8 cellular contexts compared by ENCODE assay signal in genomic region chr17:27332485-27333409, GRCh38. TPM values are rescaled to one million over a fixed set of nuclear protein-coding genes. Genes with fewer than 3 reads are reported as not detected.
DNase-seq lines count a peak whose midpoint lies in the region; ATAC-seq, FAIRE-seq and TF ChIP-seq lines count a peak whose summit lies in the region.

No MANE protein-coding gene starts in this region.

- peak overlapping the region; percentile 80 for H3K4me2 ChIP-seq in Loucy (ENCODE audit: low read depth, low read length, poor library complexity, severe bottlenecking)
- peak overlapping the region; percentile 77 for H3K4me2 ChIP-seq in neuronal stem cell (ENCODE audit: insufficient read depth, low read length, poor library complexity, severe bottlenecking)

- H3K27me3 ChIP-seq in Loucy (ENCODE audit: insufficient read depth, low read length, poor library complexity, severe bottlenecking) (no peaks in the 10 kb centered on the region), foreskin keratinocyte (no peaks in the 10 kb centered on the region), neuronal stem cell (ENCODE audit: control insufficient read depth in 3 of 3, insufficient read depth in 3 of 3, low read depth in 1 of 3, low read length in 3 of 3) (no peaks in the 10 kb centered on the region), subcutaneous abdominal adipose tissue (ENCODE audit: control insufficient read depth in 5 of 5, insufficient read depth in 4 of 5, low read length in 5 of 5) (peaks cover 0 to 2% (median 0%) of the 10 kb centered on the region in 5 donors)

- no peak overlapping the region for H4K91ac ChIP-seq in neuronal stem cell (ENCODE audit: low read depth, low read length, poor library complexity)

- DNase-seq in H54 (ENCODE audit: insufficient read length, low spot score) (peak; percentile 92), SIG-M5 (lab: John Stamatoyannopoulos, UW) (peak; percentile 78), foreskin keratinocyte (peak; percentile 86 to 92), neuronal stem cell (ENCODE audit: low spot score) (peak; percentile 91)
- peak; percentile 85 for DNase-seq in activated gamma-delta T cell treated with anti-CD3 and anti-CD28 coated beads, Interleukin-2, amount 50 U/mL, for 16 hours (ENCODE audit: low read depth)

- WGBS in neuronal stem cell (ENCODE audit: extremely low coverage in 2 of 2, insufficient read length in 2 of 2, insufficient replicate concordance in 1 of 2), 2 donors, result no CpG with 5 or more reads among the region's 52 CpGs

- peak overlapping the region; percentile 87 for H3K23ac ChIP-seq in neuronal stem cell (ENCODE audit: low read depth, low read length, poor library complexity)

- no peaks in the 10 kb centered on the region for H4K20me1 ChIP-seq in Loucy (ENCODE audit: insufficient read depth, low read length, poor library complexity, severe bottlenecking)

- H2BK5ac ChIP-seq in neuronal stem cell (ENCODE audit: low read length), result no peak overlapping the region

- H3F3A ChIP-seq in Loucy (ENCODE audit: low read depth), result no peaks in the 10 kb centered on the region

- peak; percentile 89 for ATAC-seq in foreskin keratinocyte

- H2BK120ac ChIP-seq in neuronal stem cell (ENCODE audit: low read depth, low read length), result no peak overlapping the region

- H3K79me2 ChIP-seq in Loucy (ENCODE audit: insufficient read depth, low read length), result no peaks in the 10 kb centered on the region

- H3K9me3 ChIP-seq in ES-I3 (ENCODE audit: control insufficient read depth, insufficient read depth, low read length) (no peaks in the 10 kb centered on the region), Loucy (ENCODE audit: insufficient read depth, low read depth, low read length) (no peaks in the 10 kb centered on the region), neuronal stem cell (replicated peaks in 1 of 2; ENCODE audit: control insufficient read depth in 2 of 2, insufficient read depth in 1 of 2, low read depth in 1 of 2, low read length in 2 of 2) (no peaks in the 10 kb centered on the region), subcutaneous abdominal adipose tissue (ENCODE audit: control insufficient read depth in 5 of 5, low read length in 5 of 5) (no peaks in the 10 kb centered on the region)

- no peak overlapping the region for H3K14ac ChIP-seq in neuronal stem cell (ENCODE audit: low read length)

- H3K4ac ChIP-seq in neuronal stem cell (ENCODE audit: low read length), result no peak overlapping the region

- FAIRE-seq in H54 (lab: Jason Lieb, UNC), result peak; percentile 82

- TF ChIP-seq CTCF in Loucy (conservative IDR thresholded peaks at IDR 0.05; ENCODE audit: low read length), result peak; percentile 71
- TF ChIP-seq CTCF in foreskin keratinocyte (conservative IDR thresholded peaks at IDR 0.05), result peak; percentile 97

- H2BK12ac ChIP-seq in neuronal stem cell (ENCODE audit: low read length), result no peak overlapping the region

- H3K4me1 ChIP-seq in ES-I3 (ENCODE audit: insufficient read depth, low read length) (peaks cover 10% of the 10 kb centered on the region; the same call in 1 of the 2 replicates), Loucy (ENCODE audit: insufficient read depth, low read length, poor library complexity, severe bottlenecking) (peaks cover 15% of the 10 kb centered on the region), foreskin keratinocyte (peaks cover 10% of the 10 kb centered on the region), neuronal stem cell (ENCODE audit: control insufficient read depth in 2 of 2, insufficient read depth in 1 of 2, low read depth in 1 of 2, low read length in 2 of 2) (peaks cover 5 to 14% of the 10 kb centered on the region in 2 donors), subcutaneous abdominal adipose tissue (ENCODE audit: control insufficient read depth in 5 of 5, insufficient read depth in 5 of 5, low read length in 5 of 5) (peaks cover 6 to 22% (median 21%) of the 10 kb centered on the region in 5 donors)

- H3K4me3 ChIP-seq in Loucy (ENCODE audit: low read length, poor library complexity, severe bottlenecking), result peak overlapping the region; percentile 77
- H3K4me3 ChIP-seq in neuronal stem cell (ENCODE audit: low read length in 2 of 2), result peak overlapping the region; percentile 56 to 75
- peak overlapping the region; percentile 53 to 77 (median 69) for H3K4me3 ChIP-seq in subcutaneous abdominal adipose tissue (ENCODE audit: low read depth in 1 of 5, low read length in 5 of 5)

- peak overlapping the region; percentile 95 for H3K18ac ChIP-seq in neuronal stem cell (ENCODE audit: low read length)

- peak overlapping the region; percentile 64 for H2BK15ac ChIP-seq in neuronal stem cell (ENCODE audit: low read length)

- no peaks in the 10 kb centered on the region for H3K36me3 ChIP-seq in ES-I3 (ENCODE audit: insufficient read depth, low read length)
- no peaks in the 10 kb centered on the region for H3K36me3 ChIP-seq in Loucy (ENCODE audit: insufficient read depth, low read length)
- no peaks in the 10 kb centered on the region for H3K36me3 ChIP-seq in neuronal stem cell (replicated peaks in 1 of 2; ENCODE audit: control insufficient read depth in 2 of 2, insufficient read depth in 2 of 2, low read length in 2 of 2)
- no peaks in the 10 kb centered on the region for H3K36me3 ChIP-seq in subcutaneous abdominal adipose tissue (ENCODE audit: control insufficient read depth in 5 of 5, insufficient read depth in 5 of 5, low read length in 5 of 5)

- TF ChIP-seq POLR2A in H54 (IDR thresholded peaks at IDR 0.05; ENCODE audit: low read depth, low read length), result 0 out of 2 replicates have a peak, but pooled peaks have one; percentile 30

- peak overlapping the region; percentile 68 for H3K9ac ChIP-seq in ES-I3 (ENCODE audit: low read depth, low read length)
- peak overlapping the region; percentile 62 for H3K9ac ChIP-seq in Loucy (ENCODE audit: low read depth, low read length, poor library complexity, severe bottlenecking)
- H3K9ac ChIP-seq in neuronal stem cell (ENCODE audit: low read depth, low read length, poor library complexity), result no peak overlapping the region
- peak overlapping the region; percentile 38 to 86 (median 73) for H3K9ac ChIP-seq in subcutaneous abdominal adipose tissue (ENCODE audit: low read length in 5 of 5)

- H3K9me2 ChIP-seq in Loucy (replicated peaks; ENCODE audit: low read depth, low read length), result no peaks in the 10 kb centered on the region

- H2AFZ ChIP-seq in Loucy (ENCODE audit: low read length) (peak overlapping the region; percentile 96), neuronal stem cell (ENCODE audit: low read length) (peak overlapping the region; percentile 99)

- H4K8ac ChIP-seq in neuronal stem cell (ENCODE audit: low read depth, low read length), result no peak overlapping the region

- peak overlapping the region; percentile 55 for H3K27ac ChIP-seq in foreskin keratinocyte
- peak overlapping the region; percentile 52 for H3K27ac ChIP-seq in neuronal stem cell (replicated peaks; ENCODE audit: low read length)
- peak overlapping the region; percentile 93 for H3K27ac ChIP-seq in subcutaneous abdominal adipose tissue (ENCODE audit: low read depth, low read length)

- peak overlapping the region; percentile 47 for H2AK5ac ChIP-seq in neuronal stem cell (ENCODE audit: low read depth, low read length)

- H3K79me1 ChIP-seq in neuronal stem cell (ENCODE audit: low read depth, low read length), result no peaks in the 10 kb centered on the region

RNA-seq across cellular contexts. Expression of gene WSB1, which starts 38.8 kb away (rescaled TPM):
- total RNA-seq in foreskin keratinocyte, result 41.5 and 44.3 TPM in 2 replicates
- polyA plus RNA-seq in foreskin keratinocyte, result 11.6 and 14.1 TPM in 2 replicates
- 142 TPM for polyA plus RNA-seq in neuronal stem cell (2013, experiment 1 of 2)
- 142 TPM for polyA plus RNA-seq in neuronal stem cell (2013, experiment 2 of 2)

Comparison
In these comparisons a context has a peak if more than half of its experiments do, and no peak if none do; other contexts are left out.
1. Peak in every context shown above with its lines: DNase-seq, ATAC-seq, H3K4me3 ChIP-seq and H3K27ac ChIP-seq.